ENCODE assay signal across 21 cellular contexts in the genomic region with DNA sequence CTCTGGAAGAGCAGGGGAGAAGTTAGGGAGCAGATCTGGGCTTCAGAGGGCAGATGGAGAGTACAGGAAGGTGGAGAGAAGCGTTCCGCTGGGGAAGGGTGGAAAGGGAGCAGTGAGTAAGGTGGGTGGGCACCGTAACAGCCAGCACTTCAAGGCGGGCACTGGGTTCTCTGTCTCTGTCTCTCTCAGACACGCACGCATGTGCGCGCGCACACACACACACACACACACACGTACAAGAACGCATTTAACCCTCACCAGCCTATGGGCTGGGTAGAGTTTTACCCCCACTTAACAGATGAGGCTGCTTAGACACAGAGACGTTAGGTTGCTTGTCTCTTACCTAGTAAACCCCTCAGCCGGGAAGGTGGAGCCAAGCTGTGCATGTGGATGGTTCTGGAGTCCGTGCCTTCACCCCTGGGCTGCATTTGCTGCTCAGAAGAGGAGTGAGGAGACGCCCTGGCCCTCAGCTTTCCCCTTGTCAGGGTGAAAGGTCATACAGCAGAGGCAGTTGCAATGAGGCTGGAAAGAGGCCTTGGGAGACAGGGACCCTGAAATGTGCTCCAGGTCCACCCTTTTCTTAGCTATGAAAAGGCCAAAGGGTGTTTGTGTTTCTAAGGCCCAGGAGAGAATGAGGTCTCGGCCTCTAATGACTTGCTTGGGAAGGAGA. TPM values are rescaled to one million over a fixed set of nuclear protein-coding genes. Genes with fewer than 3 reads are reported as not detected.
DNase-seq lines count a peak whose midpoint lies in the region; ATAC-seq, FAIRE-seq and TF ChIP-seq lines count a peak whose summit lies in the region.
"Had no signal": no experiment of that assay in that cellular context is flagged by ENCODE, and none has a peak within 500 bp of the region (broad histone marks: within the 10 kb centered on the region; RNA-seq: fewer than 3 reads in every experiment).

No MANE protein-coding gene starts in this region.

- no peak overlapping the region for H3K14ac ChIP-seq in H1 (ENCODE audit: insufficient read length)

- no peak overlapping the region for H2BK15ac ChIP-seq in H1 (ENCODE audit: low read length)

- H2AFZ ChIP-seq in H1 (ENCODE audit: low read length), result no peak overlapping the region
- H2AFZ ChIP-seq in neural progenitor cell (replicated peaks), result no peak overlapping the region

- no peak overlapping the region for H3K4me3 ChIP-seq in H1 (ENCODE audit: extremely low read depth in 1 of 4, insufficient read depth in 2 of 4, low read depth in 3 of 4, low read length in 4 of 4)
- no peak overlapping the region for H3K4me3 ChIP-seq in neural progenitor cell
- H3K4me3 ChIP-seq in upper lobe of right lung, result no peak overlapping the region
- no peak overlapping the region for H3K4me3 ChIP-seq in colonic mucosa
- H3K4me3 ChIP-seq: HAP-1 had no signal

- CTCF ChIA-PET in H1 (lab: Charles Lee; ENCODE audit: partially characterized antibody), result interaction anchor here (1.4 to 36.4 kb wide), 6 partner anchors 30 to 160 kb away, joined by 3 to 880 read pairs (median 27); a partner anchor contains a TSS

- H3K9me3 Mint-ChIP-seq in natural killer cell treated with Interleukin-12 subunit alpha and Interleukin-12 subunit beta and Interleukin-15 and Interleukin-18, amount 100 ng/mL, for 72 hours, result no peaks in the 10 kb centered on the region
- no peaks in the 10 kb centered on the region for H3K9me3 Mint-ChIP-seq in natural killer cell
- peaks cover 1% of the 10 kb centered on the region for H3K9me3 Mint-ChIP-seq in neural progenitor cell
- H3K9me3 Mint-ChIP-seq in HFFc6, result no peaks in the 10 kb centered on the region
- H3K9me3 Mint-ChIP-seq: CD4-positive, alpha-beta T cell had no signal

- no peak overlapping the region for H3K56ac ChIP-seq in H1 (replicated peaks; ENCODE audit: insufficient read length, low read depth, low read length)

- H2BK120ac ChIP-seq in H1 (replicated peaks; ENCODE audit: low read depth, low read length), result no peak overlapping the region

- intact Hi-C loops in natural killer cell (cut with micrococcal nuclease) (no loop called here), upper lobe of right lung (cut with DNase I) (no loop called here), colonic mucosa (cut with DNase I) (no loop called here)

- H3K79me2 ChIP-seq in H1 (ENCODE audit: control insufficient read depth in 1 of 2, insufficient read depth in 2 of 2, low read length in 2 of 2) (no peaks in the 10 kb centered on the region), neural progenitor cell (ENCODE audit: low read depth) (no peaks in the 10 kb centered on the region)

- no peak overlapping the region for H4K91ac ChIP-seq in H1 (replicated peaks; ENCODE audit: insufficient read length, low read length)

- H3K9me3 ChIP-seq in H1 (ENCODE audit: insufficient read depth in 2 of 2, low read depth in 1 of 2, low read length in 1 of 2) (0 out of 4 replicates have a peak, but pooled peaks cover 0 to 2% of the 10 kb centered on the region in 2 experiments), neural progenitor cell (ENCODE audit: low read depth) (no peaks in the 10 kb centered on the region), upper lobe of right lung (no peaks in the 10 kb centered on the region), colonic mucosa (no peaks in the 10 kb centered on the region)
- H3K9me3 ChIP-seq: Caco-2, HAP-1 had no signal

- DNase-seq in natural killer cell treated with Interleukin-12 subunit alpha and Interleukin-12 subunit beta and Interleukin-15 and Interleukin-18, amount 100 ng/mL, for 72 hours (ENCODE audit: low spot score), result peak; percentile 40
- DNase-seq in natural killer cell, result no peak
- DNase-seq in H1 (ENCODE audit: low read depth in 1 of 2, low spot score in 2 of 2), result no peak
- no peak for DNase-seq in neural progenitor cell (ENCODE audit: low spot score)
- DNase-seq in upper lobe of right lung, result peak; percentile 51
- DNase-seq in Ammon's horn (ENCODE audit: low spot score), result no peak
- DNase-seq in HFFc6, result no peak
- no peak for DNase-seq in colonic mucosa
- DNase-seq: ACHN; CD4-positive, alpha-beta T cell; IMR-90 had no signal

- H3K23me2 ChIP-seq in H1 (ENCODE audit: low read depth, low read length), result no peaks in the 10 kb centered on the region

- no peak for TF ChIP-seq POLR2A in H1 (IDR thresholded peaks at IDR 0.05; ENCODE audit: control extremely low read depth in 1 of 2, low read depth in 2 of 2, low read length in 2 of 2)

- no peaks in the 10 kb centered on the region for H3K36me3 Mint-ChIP-seq in natural killer cell treated with Interleukin-12 subunit alpha and Interleukin-12 subunit beta and Interleukin-15 and Interleukin-18, amount 100 ng/mL, for 72 hours
- H3K36me3 Mint-ChIP-seq in natural killer cell, result no peaks in the 10 kb centered on the region
- peaks cover 16% of the 10 kb centered on the region for H3K36me3 Mint-ChIP-seq in neural progenitor cell
- H3K36me3 Mint-ChIP-seq in HFFc6 (ENCODE audit: low read depth), result no peaks in the 10 kb centered on the region

- no peak overlapping the region for H2AK5ac ChIP-seq in H1 (ENCODE audit: low read depth, low read length)

- WGBS in H1 (ENCODE audit: extremely low coverage in 1 of 2, insufficient coverage in 1 of 2, insufficient read length in 1 of 2, insufficient replicate concordance in 2 of 2, low coverage in 1 of 2, low lambda C conversion rate in 2 of 2, missing lambda C conversion rate in 1 of 2), 2 experiments, result 91% methylated on average over 16 of the region's 16 CpGs; no CpG with 5 or more reads in 1 of the 2 experiments

- H3K27me3 Mint-ChIP-seq in natural killer cell treated with Interleukin-12 subunit alpha and Interleukin-12 subunit beta and Interleukin-15 and Interleukin-18, amount 100 ng/mL, for 72 hours, result peaks cover 0 to 2% of the 10 kb centered on the region in 2 donors
- peaks cover 0 to 5% of the 10 kb centered on the region in 2 donors for H3K27me3 Mint-ChIP-seq in natural killer cell (ENCODE audit: low read depth in 2 of 2)
- peaks cover 2% of the 10 kb centered on the region for H3K27me3 Mint-ChIP-seq in neural progenitor cell (ENCODE audit: insufficient read depth, low read depth)
- H3K27me3 Mint-ChIP-seq in HFFc6 (ENCODE audit: insufficient read depth), result peaks cover 31% of the 10 kb centered on the region
- H3K27me3 Mint-ChIP-seq: CD4-positive, alpha-beta T cell had no signal

- H3K23ac ChIP-seq in H1 (ENCODE audit: insufficient read length), result no peak overlapping the region

- no peak overlapping the region for H3K4me3 Mint-ChIP-seq in natural killer cell treated with Interleukin-12 subunit alpha and Interleukin-12 subunit beta and Interleukin-15 and Interleukin-18, amount 100 ng/mL, for 72 hours
- H3K4me3 Mint-ChIP-seq in natural killer cell (no peak overlapping the region), neural progenitor cell (no peak overlapping the region), HFFc6 (no peak overlapping the region)
- H3K4me3 Mint-ChIP-seq: CD4-positive, alpha-beta T cell had no signal

- H2BK20ac ChIP-seq in H1 (ENCODE audit: low read length), result 0 out of 2 replicates have a peak overlapping the region, but pooled peaks have one; percentile 48

- no peak overlapping the region for H4K5ac ChIP-seq in H1 (ENCODE audit: insufficient read length, low read depth, low read length)

- TF ChIP-seq EP300 in H1 (IDR thresholded peaks at IDR 0.05; ENCODE audit: borderline replicate concordance in 1 of 2, low read depth in 2 of 2, low read length in 2 of 2), result no peak

- H3K9ac ChIP-seq in H1 (replicated peaks in 1 of 4; ENCODE audit: extremely low read depth in 1 of 4, low read depth in 3 of 4, low read length in 3 of 4) (no peak overlapping the region), neural progenitor cell (no peak overlapping the region), colonic mucosa (ENCODE audit: low read depth in 2 of 2, low read length in 2 of 2) (no peak overlapping the region)

- H3K27ac ChIP-seq in H1 (ENCODE audit: low read depth, low read length) (no peak overlapping the region), neural progenitor cell (no peak overlapping the region), upper lobe of right lung (no peak overlapping the region), colonic mucosa (no peak overlapping the region)
- H3K27ac ChIP-seq: C4-2B had no signal

- H3K4me1 ChIP-seq in H1 (replicated peaks in 1 of 4; ENCODE audit: control insufficient read depth in 3 of 4, insufficient read depth in 4 of 4, low read length in 3 of 4) (no peaks in the 10 kb centered on the region), neural progenitor cell (no peaks in the 10 kb centered on the region), upper lobe of right lung (no peaks in the 10 kb centered on the region), colonic mucosa (no peaks in the 10 kb centered on the region)
- H3K4me1 ChIP-seq: Caco-2, HAP-1 had no signal

- H3K36me3 ChIP-seq in H1 (ENCODE audit: control insufficient read depth in 2 of 4, insufficient read depth in 4 of 4, low read length in 3 of 4), result no peaks in the 10 kb centered on the region
- H3K36me3 ChIP-seq in neural progenitor cell, result no peaks in the 10 kb centered on the region
- H3K36me3 ChIP-seq in upper lobe of right lung, result no peaks in the 10 kb centered on the region
- H3K36me3 ChIP-seq in colonic mucosa, result no peaks in the 10 kb centered on the region
- H3K36me3 ChIP-seq: HAP-1 had no signal

- no peak for FAIRE-seq in H1 (lab: Jason Lieb, UNC)
- FAIRE-seq: A204.1, D721Med, G401.6, GM12891, GM19239, HTR-8/SVneo had no signal

- ATAC-seq in natural killer cell treated with Interleukin-12 subunit alpha and Interleukin-12 subunit beta and Interleukin-15 and Interleukin-18, amount 100 ng/mL, for 72 hours, result no peak
- no peak for ATAC-seq in natural killer cell
- ATAC-seq in upper lobe of right lung, result no peak

- H3K79me1 ChIP-seq in H1 (ENCODE audit: low read depth, low read length), result no peaks in the 10 kb centered on the region

- H3K27me3 ChIP-seq in H1 (replicated peaks in 1 of 4; ENCODE audit: control insufficient read depth in 3 of 4, extremely low read depth in 1 of 4, insufficient read depth in 3 of 4, low read length in 3 of 4) (no peaks in the 10 kb centered on the region), neural progenitor cell (peaks cover 5% of the 10 kb centered on the region), upper lobe of right lung (no peaks in the 10 kb centered on the region), colonic mucosa (no peaks in the 10 kb centered on the region)

- H2BK12ac ChIP-seq in H1 (ENCODE audit: low read depth, low read length), result no peak overlapping the region

- H2BK5ac ChIP-seq in H1 (ENCODE audit: low read depth, low read length), result no peak overlapping the region

- no peaks in the 10 kb centered on the region for H3K4me1 Mint-ChIP-seq in natural killer cell treated with Interleukin-12 subunit alpha and Interleukin-12 subunit beta and Interleukin-15 and Interleukin-18, amount 100 ng/mL, for 72 hours (ENCODE audit: low read depth in 2 of 2)
- H3K4me1 Mint-ChIP-seq in natural killer cell (no peaks in the 10 kb centered on the region), neural progenitor cell (peaks cover 32% of the 10 kb centered on the region), HFFc6 (ENCODE audit: low read depth) (no peaks in the 10 kb centered on the region)

- TF ChIP-seq CTCF in natural killer cell (IDR thresholded peaks at IDR 0.05) (no peak), H1 (IDR thresholded peaks at IDR 0.05; ENCODE audit: control extremely low read depth in 1 of 3, insufficient read depth in 1 of 3, low read depth in 1 of 3, low read length in 3 of 3) (no peak), neural progenitor cell (IDR thresholded peaks at IDR 0.05) (no peak), upper lobe of right lung (IDR thresholded peaks at IDR 0.05) (no peak), HFFc6 (IDR thresholded peaks at IDR 0.05) (no peak), colonic mucosa (IDR thresholded peaks at IDR 0.05) (no peak)

- H3K4ac ChIP-seq in H1 (replicated peaks; ENCODE audit: insufficient read length, low read depth, low read length), result no peak overlapping the region

- H3K4me2 ChIP-seq in H1 (ENCODE audit: insufficient read depth in 1 of 2, low read depth in 2 of 2, low read length in 2 of 2) (no peak overlapping the region), neural progenitor cell (no peak overlapping the region)

- no peak for TF ChIP-seq RAD21 in H1 (IDR thresholded peaks at IDR 0.05 in 1 of 2, conservative IDR thresholded peaks at IDR 0.05 in 1 of 2; ENCODE audit: low read depth in 2 of 2, low read length in 2 of 2)

- POLR2A ChIA-PET in H1 (lab: Charles Lee; ENCODE audit: partially characterized antibody), result interaction anchor here (0.7 kb wide), 1 partner anchor 9 kb away, joined by 3 read pairs; no protein-coding TSS in a partner anchor

- H3K27ac Mint-ChIP-seq in natural killer cell treated with Interleukin-12 subunit alpha and Interleukin-12 subunit beta and Interleukin-15 and Interleukin-18, amount 100 ng/mL, for 72 hours, result no peak overlapping the region
- H3K27ac Mint-ChIP-seq in natural killer cell, result no peak overlapping the region
- H3K27ac Mint-ChIP-seq in neural progenitor cell, result peak overlapping the region; percentile 15
- H3K27ac Mint-ChIP-seq in HFFc6, result no peak overlapping the region
- H3K27ac Mint-ChIP-seq: CD4-positive, alpha-beta T cell had no signal

- H4K8ac ChIP-seq in H1 (ENCODE audit: extremely low read depth, insufficient read depth, low read length), result no peak overlapping the region

- no peaks in the 10 kb centered on the region for H3F3A ChIP-seq in neural progenitor cell (ENCODE audit: low read depth)

- no peak overlapping the region for H3K18ac ChIP-seq in H1 (ENCODE audit: extremely low read depth, low read length)

- H4K20me1 ChIP-seq in H1 (replicated peaks in 1 of 2; ENCODE audit: control insufficient read depth in 1 of 2, insufficient read depth in 2 of 2, low read length in 2 of 2), result peaks cover 0 to 1% of the 10 kb centered on the region in 2 experiments
- no peaks in the 10 kb centered on the region for H4K20me1 ChIP-seq in neural progenitor cell (ENCODE audit: low read depth)

RNA-seq across cellular contexts. Expression of a gene that starts 16.0 kb away (rescaled TPM):
- total RNA-seq in natural killer cell treated with Interleukin-12 subunit alpha and Interleukin-12 subunit beta and Interleukin-15 and Interleukin-18, amount 100 ng/mL, for 72 hours, result not detected
- total RNA-seq in natural killer cell, result not detected
- total RNA-seq in H1 (2021; fragmentation: NEBNext Ultra II Directional; extraction: Animal tissue kit (Norgen Biotek cat#: 25700)), result 13.7 and 14.6 TPM in 2 replicates
- polyA plus RNA-seq in H1 (2011; rRNA removed), result 14.4 and 16.4 TPM in 2 replicates
- 15.8 TPM for polyA plus RNA-seq in H1 (2011; cell fraction: cytosol; rRNA removed)
- 20.0 TPM for polyA plus RNA-seq in H1 (2011; cell fraction: nucleus; rRNA removed)
- polyA plus RNA-seq in H1 (2012, experiment 1 of 2), result 11.8 to 14.0 TPM (median 12.5 TPM) in 4 replicates
- polyA plus RNA-seq in H1 (2012, experiment 2 of 2), result 6.5 TPM
- 6.0 TPM for polyA plus RNA-seq in H1 (2013, experiment 1 of 2)
- 6.7 TPM for polyA plus RNA-seq in H1 (2013, experiment 2 of 2)
- polyA minus RNA-seq in H1 (2011; rRNA and poly(A)+ RNA removed), result 56.9 and 70.7 TPM in 2 replicates
- polyA minus RNA-seq in H1 (2011; cell fraction: cytosol; rRNA and poly(A)+ RNA removed), result 14.1 TPM
- 18.9 TPM for polyA minus RNA-seq in H1 (2011; cell fraction: nucleus; rRNA and poly(A)+ RNA removed)
- total RNA-seq in neural progenitor cell (ENCODE audit: low replicate concordance), result 0.39 and 0.56 TPM in 2 replicates
- total RNA-seq in upper lobe of right lung, result 1.8 TPM
- under 1 TPM in 1 of 6 experiments, not detected in 5; 0.03 TPM for total RNA-seq in HFFc6 (2021; fragmentation: NEBNext Ultra II Directional; extraction: Animal tissue kit (Norgen Biotek cat#: 25700))
- total RNA-seq in colonic mucosa, result under 1 TPM; 0.37 to 0.90 TPM
- total RNA-seq: Caco-2; CD4-positive, alpha-beta T cell; IMR-90 had no signal
- polyA plus RNA-seq: BJ, IMR-90 had no signal

Comparison
In these comparisons a context has a peak if more than half of its experiments do, and no peak if none do; other contexts are left out.
1. DNase-seq: peak in natural killer cell treated with Interleukin-12 subunit alpha and Interleukin-12 subunit beta and Interleukin-15 and Interleukin-18, amount 100 ng/mL, for 72 hours (single experiment) and upper lobe of right lung (single experiment); none in natural killer cell (single experiment), H1 (0 of 2), neural progenitor cell (single experiment), Ammon's horn (single experiment), HFFc6 (single experiment) and colonic mucosa (single experiment).